Comparison of ENCODE assay signal across 1 cellular context in the genomic region with DNA sequence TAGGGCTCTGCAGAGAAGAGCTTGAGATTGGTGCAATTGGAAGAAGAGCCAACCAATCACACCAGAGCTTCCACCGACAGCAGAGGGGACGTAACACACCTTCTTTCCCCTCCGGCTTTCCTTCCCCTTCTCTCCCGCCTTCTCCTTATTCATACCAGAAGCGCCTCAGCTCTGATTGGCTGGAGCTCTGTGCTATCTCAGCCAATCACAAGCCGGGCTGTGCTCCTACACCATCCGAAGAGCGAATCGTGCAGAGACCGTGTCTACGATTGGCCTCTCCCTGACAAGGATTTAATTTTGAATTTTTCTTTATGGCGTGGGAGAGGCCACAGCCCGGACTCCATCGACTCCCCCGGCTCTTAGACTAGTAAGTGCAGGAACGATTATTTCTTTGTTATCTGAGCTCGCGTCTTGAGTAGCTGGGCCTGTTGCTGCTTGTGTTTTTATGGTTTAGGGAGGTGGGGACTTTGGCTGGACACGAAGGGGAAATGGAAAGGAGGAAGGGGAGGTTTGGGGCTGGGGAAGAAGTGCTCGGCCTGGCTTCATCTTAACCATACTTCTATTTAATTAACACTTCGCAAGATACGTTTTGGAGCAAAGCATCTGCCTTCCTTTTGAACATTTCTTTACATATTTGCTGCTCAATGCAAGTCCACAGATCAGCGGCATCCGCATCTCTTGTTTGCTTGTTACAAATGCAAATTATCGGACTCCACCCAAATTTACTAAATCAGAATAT.
A peak's percentile ranks its signal among the peaks of the same experiment; 100 is the strongest.
TF ChIP-seq lines count a peak whose summit lies in the region.

A gene (plus strand): TSS at position 308 of the 739 bp plus-strand sequence. CDS start 14,007 bp downstream, outside the sequence.

TF ChIP-seq in HepG2, 621 proteins besides CTCF, POLR2A, EP300 and RAD21 (continued from another document and continues in another):
- TF ChIP-seq CCDC6 (CRISPR knock-in tag; IDR thresholded peaks at IDR 0.05) (peak; percentile 79; the same call in 1 of the 2 replicates), ZNF563 (CRISPR knock-in tag; IDR thresholded peaks at IDR 0.05) (no peak), REPIN1 (CRISPR knock-in tag; IDR thresholded peaks at IDR 0.05; ENCODE audit: borderline replicate concordance, low read depth) (no peak; the same call in none of the 2 replicates), ZKSCAN5 (CRISPR knock-in tag; IDR thresholded peaks at IDR 0.05) (no peak), POGZ (CRISPR knock-in tag; IDR thresholded peaks at IDR 0.05) (peak; percentile 69), GATAD1 (CRISPR knock-in tag; IDR thresholded peaks at IDR 0.05) (peak; percentile 10; the same call in 1 of the 2 replicates), RFX5 (IDR thresholded peaks at IDR 0.05; ENCODE audit: low read depth, low read length) (no peak; the same call in none of the 2 replicates), NFE2L1 (CRISPR knock-in tag; IDR thresholded peaks at IDR 0.05; ENCODE audit: borderline replicate concordance) (no peak), REL (CRISPR knock-in tag; conservative IDR thresholded peaks at IDR 0.05) (peak; percentile 99), ZNF878 (CRISPR knock-in tag; IDR thresholded peaks at IDR 0.05) (peak; percentile 99), MXI1 (IDR thresholded peaks at IDR 0.05; ENCODE audit: borderline replicate concordance, low read depth, low read length) (peak; percentile 100), ZNF431 (CRISPR knock-in tag; IDR thresholded peaks at IDR 0.05; ENCODE audit: borderline replicate concordance, low read depth) (no peak; the same call in 1 of the 2 replicates), THAP11 (CRISPR knock-in tag; IDR thresholded peaks at IDR 0.05) (peak; percentile 45), NFKBIZ (CRISPR knock-in tag; IDR thresholded peaks at IDR 0.05) (0 out of 2 replicates have a peak, but pooled peaks have one; percentile 5), MAZ (IDR thresholded peaks at IDR 0.05; ENCODE audit: borderline replicate concordance, low read depth, low read length) (no peak), MAZ (CRISPR knock-in tag; IDR thresholded peaks at IDR 0.05; ENCODE audit: low read depth) (peak; percentile 3; the same call in 1 of the 2 replicates), ZFP36L1 (CRISPR knock-in tag; IDR thresholded peaks at IDR 0.05) (peak; percentile 100), CEBPB (IDR thresholded peaks at IDR 0.05; ENCODE audit: borderline replicate concordance, low read depth, low read length) (peak; percentile 14; the same call in 1 of the 2 replicates), SP2 (CRISPR knock-in tag; IDR thresholded peaks at IDR 0.05) (peak; percentile 83), ZNF44 (CRISPR knock-in tag; IDR thresholded peaks at IDR 0.05) (no peak), ZNF768 (CRISPR knock-in tag; IDR thresholded peaks at IDR 0.05) (no peak), ZNF7 (CRISPR knock-in tag; IDR thresholded peaks at IDR 0.05) (no peak), ZNF101 (CRISPR knock-in tag; IDR thresholded peaks at IDR 0.05; ENCODE audit: borderline replicate concordance, low read depth) (no peak), FOSL1 (CRISPR knock-in tag; IDR thresholded peaks at IDR 0.05; ENCODE audit: borderline replicate concordance) (no peak), MBD4 (IDR thresholded peaks at IDR 0.05; ENCODE audit: borderline replicate concordance, low read length) (no peak), FOXK2 (IDR thresholded peaks at IDR 0.05) (0 out of 2 replicates have a peak, but pooled peaks have one; percentile 16), MIER2 (CRISPR knock-in tag; IDR thresholded peaks at IDR 0.05) (no peak), NCOA1 (CRISPR knock-in tag; IDR thresholded peaks at IDR 0.05) (no peak), SNAPC2 (CRISPR knock-in tag; IDR thresholded peaks at IDR 0.05) (peak; percentile 4; the same call in 1 of the 2 replicates), SIN3A (IDR thresholded peaks at IDR 0.05; ENCODE audit: borderline replicate concordance, low read depth, low read length) (peak; percentile 100), HDAC1 (CRISPR knock-in tag; IDR thresholded peaks at IDR 0.05) (peak; percentile 93), PHF21A (CRISPR knock-in tag; IDR thresholded peaks at IDR 0.05) (peak; percentile 87), ETV5 (CRISPR knock-in tag; IDR thresholded peaks at IDR 0.05; ENCODE audit: borderline replicate concordance) (no peak), ERF (CRISPR knock-in tag; IDR thresholded peaks at IDR 0.05) (0 out of 2 replicates have a peak, but pooled peaks have one; percentile 11), NFYC (CRISPR knock-in tag; IDR thresholded peaks at IDR 0.05) (peak; percentile 81), ZNF562 (CRISPR knock-in tag; IDR thresholded peaks at IDR 0.05; ENCODE audit: borderline replicate concordance) (peak; percentile 61; the same call in 1 of the 2 replicates), TMF1 (CRISPR knock-in tag; IDR thresholded peaks at IDR 0.05; ENCODE audit: low read depth) (0 out of 2 replicates have a peak, but pooled peaks have one; percentile 79), RBFOX2 (IDR thresholded peaks at IDR 0.05; ENCODE audit: low read depth, low read length) (no peak), SOX5 (CRISPR knock-in tag; IDR thresholded peaks at IDR 0.05; ENCODE audit: borderline replicate concordance) (no peak; the same call in 1 of the 2 replicates), ZNF331 (CRISPR knock-in tag; IDR thresholded peaks at IDR 0.05) (0 out of 2 replicates have a peak, but pooled peaks have one; percentile 8), XRCC5 (optimal IDR thresholded peaks at IDR 0.05; ENCODE audit: low read length) (peak; percentile 9)
- TF ChIP-seq, protein P1, sequence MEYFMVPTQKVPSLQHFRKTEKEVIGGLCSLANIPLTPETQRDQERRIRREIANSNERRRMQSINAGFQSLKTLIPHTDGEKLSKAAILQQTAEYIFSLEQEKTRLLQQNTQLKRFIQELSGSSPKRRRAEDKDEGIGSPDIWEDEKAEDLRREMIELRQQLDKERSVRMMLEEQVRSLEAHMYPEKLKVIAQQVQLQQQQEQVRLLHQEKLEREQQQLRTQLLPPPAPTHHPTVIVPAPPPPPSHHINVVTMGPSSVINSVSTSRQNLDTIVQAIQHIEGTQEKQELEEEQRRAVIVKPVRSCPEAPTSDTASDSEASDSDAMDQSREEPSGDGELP (IDR thresholded peaks at IDR 0.05; ENCODE audit: borderline replicate concordance, low read depth): 0 out of 2 replicates have a peak, but pooled peaks have one; percentile 7
- TF ChIP-seq, protein P2, sequence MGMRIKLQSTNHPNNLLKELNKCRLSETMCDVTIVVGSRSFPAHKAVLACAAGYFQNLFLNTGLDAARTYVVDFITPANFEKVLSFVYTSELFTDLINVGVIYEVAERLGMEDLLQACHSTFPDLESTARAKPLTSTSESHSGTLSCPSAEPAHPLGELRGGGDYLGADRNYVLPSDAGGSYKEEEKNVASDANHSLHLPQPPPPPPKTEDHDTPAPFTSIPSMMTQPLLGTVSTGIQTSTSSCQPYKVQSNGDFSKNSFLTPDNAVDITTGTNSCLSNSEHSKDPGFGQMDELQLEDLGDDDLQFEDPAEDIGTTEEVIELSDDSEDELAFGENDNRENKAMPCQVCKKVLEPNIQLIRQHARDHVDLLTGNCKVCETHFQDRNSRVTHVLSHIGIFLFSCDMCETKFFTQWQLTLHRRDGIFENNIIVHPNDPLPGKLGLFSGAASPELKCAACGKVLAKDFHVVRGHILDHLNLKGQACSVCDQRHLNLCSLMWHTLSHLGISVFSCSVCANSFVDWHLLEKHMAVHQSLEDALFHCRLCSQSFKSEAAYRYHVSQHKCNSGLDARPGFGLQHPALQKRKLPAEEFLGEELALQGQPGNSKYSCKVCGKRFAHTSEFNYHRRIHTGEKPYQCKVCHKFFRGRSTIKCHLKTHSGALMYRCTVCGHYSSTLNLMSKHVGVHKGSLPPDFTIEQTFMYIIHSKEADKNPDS (CRISPR knock-in tag; IDR thresholded peaks at IDR 0.05): 0 out of 2 replicates have a peak, but pooled peaks have one; percentile 20
- TF ChIP-seq, protein P3, sequence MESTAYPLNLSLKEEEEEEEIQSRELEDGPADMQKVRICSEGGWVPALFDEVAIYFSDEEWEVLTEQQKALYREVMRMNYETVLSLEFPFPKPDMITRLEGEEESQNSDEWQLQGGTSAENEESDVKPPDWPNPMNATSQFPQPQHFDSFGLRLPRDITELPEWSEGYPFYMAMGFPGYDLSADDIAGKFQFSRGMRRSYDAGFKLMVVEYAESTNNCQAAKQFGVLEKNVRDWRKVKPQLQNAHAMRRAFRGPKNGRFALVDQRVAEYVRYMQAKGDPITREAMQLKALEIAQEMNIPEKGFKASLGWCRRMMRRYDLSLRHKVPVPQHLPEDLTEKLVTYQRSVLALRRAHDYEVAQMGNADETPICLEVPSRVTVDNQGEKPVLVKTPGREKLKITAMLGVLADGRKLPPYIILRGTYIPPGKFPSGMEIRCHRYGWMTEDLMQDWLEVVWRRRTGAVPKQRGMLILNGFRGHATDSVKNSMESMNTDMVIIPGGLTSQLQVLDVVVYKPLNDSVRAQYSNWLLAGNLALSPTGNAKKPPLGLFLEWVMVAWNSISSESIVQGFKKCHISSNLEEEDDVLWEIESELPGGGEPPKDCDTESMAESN (CRISPR knock-in tag; conservative IDR thresholded peaks at IDR 0.05): peak; percentile 86; the same call in 1 of the 2 replicates
- TF ChIP-seq, protein P4, sequence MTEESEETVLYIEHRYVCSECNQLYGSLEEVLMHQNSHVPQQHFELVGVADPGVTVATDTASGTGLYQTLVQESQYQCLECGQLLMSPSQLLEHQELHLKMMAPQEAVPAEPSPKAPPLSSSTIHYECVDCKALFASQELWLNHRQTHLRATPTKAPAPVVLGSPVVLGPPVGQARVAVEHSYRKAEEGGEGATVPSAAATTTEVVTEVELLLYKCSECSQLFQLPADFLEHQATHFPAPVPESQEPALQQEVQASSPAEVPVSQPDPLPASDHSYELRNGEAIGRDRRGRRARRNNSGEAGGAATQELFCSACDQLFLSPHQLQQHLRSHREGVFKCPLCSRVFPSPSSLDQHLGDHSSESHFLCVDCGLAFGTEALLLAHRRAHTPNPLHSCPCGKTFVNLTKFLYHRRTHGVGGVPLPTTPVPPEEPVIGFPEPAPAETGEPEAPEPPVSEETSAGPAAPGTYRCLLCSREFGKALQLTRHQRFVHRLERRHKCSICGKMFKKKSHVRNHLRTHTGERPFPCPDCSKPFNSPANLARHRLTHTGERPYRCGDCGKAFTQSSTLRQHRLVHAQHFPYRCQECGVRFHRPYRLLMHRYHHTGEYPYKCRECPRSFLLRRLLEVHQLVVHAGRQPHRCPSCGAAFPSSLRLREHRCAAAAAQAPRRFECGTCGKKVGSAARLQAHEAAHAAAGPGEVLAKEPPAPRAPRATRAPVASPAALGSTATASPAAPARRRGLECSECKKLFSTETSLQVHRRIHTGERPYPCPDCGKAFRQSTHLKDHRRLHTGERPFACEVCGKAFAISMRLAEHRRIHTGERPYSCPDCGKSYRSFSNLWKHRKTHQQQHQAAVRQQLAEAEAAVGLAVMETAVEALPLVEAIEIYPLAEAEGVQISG (CRISPR knock-in tag; IDR thresholded peaks at IDR 0.05): 0 out of 2 replicates have a peak, but pooled peaks have one; percentile 6
- TF ChIP-seq, protein P5, sequence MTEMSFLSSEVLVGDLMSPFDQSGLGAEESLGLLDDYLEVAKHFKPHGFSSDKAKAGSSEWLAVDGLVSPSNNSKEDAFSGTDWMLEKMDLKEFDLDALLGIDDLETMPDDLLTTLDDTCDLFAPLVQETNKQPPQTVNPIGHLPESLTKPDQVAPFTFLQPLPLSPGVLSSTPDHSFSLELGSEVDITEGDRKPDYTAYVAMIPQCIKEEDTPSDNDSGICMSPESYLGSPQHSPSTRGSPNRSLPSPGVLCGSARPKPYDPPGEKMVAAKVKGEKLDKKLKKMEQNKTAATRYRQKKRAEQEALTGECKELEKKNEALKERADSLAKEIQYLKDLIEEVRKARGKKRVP (CRISPR knock-in tag; IDR thresholded peaks at IDR 0.05): peak in 1 of 2 experiments; percentile 82; a peak in 2 of 4 replicates
- TF ChIP-seq, protein P6, sequence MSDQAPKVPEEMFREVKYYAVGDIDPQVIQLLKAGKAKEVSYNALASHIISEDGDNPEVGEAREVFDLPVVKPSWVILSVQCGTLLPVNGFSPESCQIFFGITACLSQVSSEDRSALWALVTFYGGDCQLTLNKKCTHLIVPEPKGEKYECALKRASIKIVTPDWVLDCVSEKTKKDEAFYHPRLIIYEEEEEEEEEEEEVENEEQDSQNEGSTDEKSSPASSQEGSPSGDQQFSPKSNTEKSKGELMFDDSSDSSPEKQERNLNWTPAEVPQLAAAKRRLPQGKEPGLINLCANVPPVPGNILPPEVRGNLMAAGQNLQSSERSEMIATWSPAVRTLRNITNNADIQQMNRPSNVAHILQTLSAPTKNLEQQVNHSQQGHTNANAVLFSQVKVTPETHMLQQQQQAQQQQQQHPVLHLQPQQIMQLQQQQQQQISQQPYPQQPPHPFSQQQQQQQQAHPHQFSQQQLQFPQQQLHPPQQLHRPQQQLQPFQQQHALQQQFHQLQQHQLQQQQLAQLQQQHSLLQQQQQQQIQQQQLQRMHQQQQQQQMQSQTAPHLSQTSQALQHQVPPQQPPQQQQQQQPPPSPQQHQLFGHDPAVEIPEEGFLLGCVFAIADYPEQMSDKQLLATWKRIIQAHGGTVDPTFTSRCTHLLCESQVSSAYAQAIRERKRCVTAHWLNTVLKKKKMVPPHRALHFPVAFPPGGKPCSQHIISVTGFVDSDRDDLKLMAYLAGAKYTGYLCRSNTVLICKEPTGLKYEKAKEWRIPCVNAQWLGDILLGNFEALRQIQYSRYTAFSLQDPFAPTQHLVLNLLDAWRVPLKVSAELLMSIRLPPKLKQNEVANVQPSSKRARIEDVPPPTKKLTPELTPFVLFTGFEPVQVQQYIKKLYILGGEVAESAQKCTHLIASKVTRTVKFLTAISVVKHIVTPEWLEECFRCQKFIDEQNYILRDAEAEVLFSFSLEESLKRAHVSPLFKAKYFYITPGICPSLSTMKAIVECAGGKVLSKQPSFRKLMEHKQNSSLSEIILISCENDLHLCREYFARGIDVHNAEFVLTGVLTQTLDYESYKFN (CRISPR knock-in tag; conservative IDR thresholded peaks at IDR 0.05): no peak
